In the genomic region with DNA sequence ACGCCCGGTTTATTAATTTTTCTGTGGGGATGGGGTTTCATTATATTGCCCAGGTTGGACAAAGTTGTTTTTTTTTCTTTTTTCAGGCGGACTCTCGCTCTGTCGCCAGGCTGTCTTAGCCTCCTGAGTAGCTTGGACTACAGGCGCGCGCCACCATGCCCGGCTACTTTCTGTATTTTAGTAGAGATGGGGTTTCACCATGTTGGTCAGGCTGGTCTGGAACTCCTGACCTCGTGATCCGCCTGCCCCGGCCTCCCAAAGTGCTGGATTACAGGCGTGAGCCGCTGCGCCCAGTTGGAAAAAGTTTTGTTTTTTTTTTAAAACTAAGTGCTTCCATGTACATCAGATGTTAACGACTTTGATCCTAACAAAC, we compare ENCODE assay signal across 8 cellular contexts. TPM values are rescaled to one million over a fixed set of nuclear protein-coding genes. Genes with fewer than 3 reads are reported as not detected.
DNase-seq lines count a peak whose midpoint lies in the region; ATAC-seq, FAIRE-seq and TF ChIP-seq lines count a peak whose summit lies in the region.

No MANE protein-coding gene starts in this region.

- H3K36me3 ChIP-seq in bronchial epithelial cell (ENCODE audit: control insufficient read depth, insufficient read depth, low read length): peaks cover 10% of the 10 kb centered on the region
- peaks cover 0 to 26% of the 10 kb centered on the region in 2 donors for H3K36me3 ChIP-seq in vagina

- H3K36me3 Mint-ChIP-seq in mesothelial cell of epicardium: peaks cover 13% of the 10 kb centered on the region

- no peaks in the 10 kb centered on the region for H3K27me3 Mint-ChIP-seq in mesothelial cell of epicardium (ENCODE audit: low read depth)

- H3K9me3 Mint-ChIP-seq in mesothelial cell of epicardium: no peaks in the 10 kb centered on the region

- no peak for FAIRE-seq in bronchial epithelial cell (lab: Jason Lieb, UNC)

- TF ChIP-seq CTCF in bronchial epithelial cell (IDR thresholded peaks at IDR 0.05; ENCODE audit: insufficient read depth, low read length, severe bottlenecking) (no peak), mesothelial cell of epicardium (IDR thresholded peaks at IDR 0.05; ENCODE audit: unreplicated experiment) (no peak), vagina (IDR thresholded peaks at IDR 0.05) (no peak)

- ATAC-seq in Right ventricle myocardium inferior (no peak), Right ventricle myocardium superior (ENCODE audit: poor library complexity) (no peak), GM21390 (IDR thresholded peaks at IDR 0.05; ENCODE audit: unreplicated experiment) (no peak)

- peak overlapping the region; percentile 99 for H3K4me3 Mint-ChIP-seq in mesothelial cell of epicardium

- no peaks in the 10 kb centered on the region for H3K9me3 ChIP-seq in vagina

- H3K27me3 ChIP-seq in bronchial epithelial cell (ENCODE audit: control insufficient read depth, insufficient read depth, low read length): no peaks in the 10 kb centered on the region
- H3K27me3 ChIP-seq in vagina: no peaks in the 10 kb centered on the region

- peak overlapping the region; percentile 92 for H3K27ac ChIP-seq in vagina

- peak overlapping the region; percentile 100 for H3K27ac Mint-ChIP-seq in mesothelial cell of epicardium

- peaks cover 28% of the 10 kb centered on the region for H3K4me1 Mint-ChIP-seq in mesothelial cell of epicardium

- DNase-seq in Right ventricle myocardium inferior (ENCODE audit: missing footprints) (peak; percentile 62), Right ventricle myocardium superior (no peak), bronchial epithelial cell (ENCODE audit: low read depth) (no peak), mesothelial cell of epicardium (ENCODE audit: low spot score in 2 of 2, unreplicated experiment in 2 of 2) (no peak), vagina (ENCODE audit: extremely low spot score in 2 of 2) (no peak), retina (no peak), DMS79 treated with DMSO at 0.1 percent for 48 hours (lab: John Stamatoyannopoulos, UW) (no peak)

- no peak for TF ChIP-seq POLR2A in vagina (IDR thresholded peaks at IDR 0.05)

- intact Hi-C loops in Right ventricle myocardium inferior (cut with DNase I): loop anchor here (5.0 kb wide), 1 partner anchor 52 kb away; a partner anchor contains a TSS
- intact Hi-C loops in Right ventricle myocardium superior (cut with DNase I): loop anchor here (10.0 kb wide), 1 partner anchor 54 kb away; a partner anchor contains a TSS
- intact Hi-C loops in vagina (cut with DNase I): no loop called here

- peaks cover 37% of the 10 kb centered on the region for H3K4me1 ChIP-seq in vagina

- H3K4me3 ChIP-seq in bronchial epithelial cell (ENCODE audit: low read depth, low read length) (peak overlapping the region; percentile 97), vagina (peak overlapping the region; percentile 67 to 95)

RNA-seq across cellular contexts. Expression of a gene that starts 0.5 kb away (rescaled TPM):
- total RNA-seq in Right ventricle myocardium inferior (17.6 TPM), Right ventricle myocardium superior (15.8 TPM), bronchial epithelial cell (20.4 and 24.2 TPM in 2 replicates), mesothelial cell of epicardium (30.1 to 31.3 TPM (median 31.3 TPM) in 3 replicates), vagina (36.1 TPM)

RNA-seq across cellular contexts. Expression of a gene that starts 3.8 kb away (rescaled TPM):
- total RNA-seq in Right ventricle myocardium inferior (6.7 TPM), Right ventricle myocardium superior (6.1 TPM), bronchial epithelial cell (10.3 and 10.5 TPM in 2 replicates), mesothelial cell of epicardium (14.4 to 14.6 TPM (median 14.4 TPM) in 3 replicates), vagina (7.1 TPM)

RNA-seq across cellular contexts. Expression of a gene that starts 27.9 kb away (rescaled TPM):
- total RNA-seq in Right ventricle myocardium inferior (2.9 TPM), Right ventricle myocardium superior (3.4 TPM), bronchial epithelial cell (2.9 and 4.1 TPM in 2 replicates), mesothelial cell of epicardium (24.9 to 27.2 TPM (median 27.0 TPM) in 3 replicates), vagina (14.5 TPM)

RNA-seq across cellular contexts. Expression of a gene that starts 34.7 kb away (rescaled TPM):
- total RNA-seq in Right ventricle myocardium inferior (961 TPM), Right ventricle myocardium superior (900 TPM), bronchial epithelial cell (241 and 333 TPM in 2 replicates), mesothelial cell of epicardium (223 to 243 TPM (median 235 TPM) in 3 replicates), vagina (463 TPM)

RNA-seq across cellular contexts. Expression of a gene that starts 51.3 kb away (rescaled TPM):
- total RNA-seq in Right ventricle myocardium inferior (6.8 TPM), Right ventricle myocardium superior (6.5 TPM), bronchial epithelial cell (4.5 and 5.5 TPM in 2 replicates), mesothelial cell of epicardium (8.0 to 9.4 TPM (median 9.3 TPM) in 3 replicates), vagina (3.4 TPM)
